In the genomic region with DNA sequence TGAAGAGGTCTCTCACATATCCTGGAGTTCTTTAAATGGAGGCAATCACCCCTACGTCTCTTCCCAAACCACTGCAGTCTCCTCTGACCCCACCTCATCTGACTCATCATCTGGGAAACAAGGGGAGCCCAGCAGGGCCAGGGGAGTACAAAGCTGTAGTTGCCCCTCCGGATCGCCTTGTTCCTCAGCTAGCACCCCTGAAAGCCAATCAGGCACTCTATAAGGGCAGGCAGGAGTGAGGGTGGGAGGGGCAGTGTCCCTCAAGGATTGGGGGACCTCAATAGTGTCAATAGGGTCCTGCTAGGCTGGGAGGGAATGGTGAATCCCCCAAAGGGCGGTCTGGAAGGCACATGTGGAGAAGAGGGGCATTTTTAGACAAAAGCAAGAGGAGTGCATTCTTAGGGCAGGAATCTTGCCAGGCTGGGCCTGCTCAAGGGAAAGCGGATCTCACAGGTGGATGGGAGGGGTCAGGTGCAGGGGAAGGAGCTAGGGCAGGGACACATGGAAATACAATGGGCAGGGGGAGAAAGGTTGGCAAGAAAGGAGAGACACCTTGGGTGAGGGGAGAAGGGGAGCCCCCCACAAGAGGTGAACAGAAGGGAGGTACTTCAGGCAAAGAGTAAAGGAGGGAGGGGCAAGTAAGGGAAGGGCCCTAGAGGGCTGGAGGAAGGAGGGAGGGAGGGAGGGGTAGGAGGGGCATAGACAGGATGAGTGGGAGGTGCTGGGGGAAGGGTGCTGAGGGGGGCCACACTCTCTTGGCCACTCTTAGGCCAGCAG, we compare ENCODE assay signal across 1 cellular context.
TF ChIP-seq lines count a peak whose summit lies in the region.

No MANE protein-coding gene starts in this region.

TF ChIP-seq in WTC11, 78 proteins besides CTCF, POLR2A, EP300 and RAD21:
- TF ChIP-seq PRDM15 (CRISPR knock-in tag; IDR thresholded peaks at IDR 0.05) (peak; percentile 48), IRF1 (CRISPR knock-in tag; IDR thresholded peaks at IDR 0.05) (no peak)
